2 cellular contexts compared by ENCODE assay signal in the genomic region with DNA sequence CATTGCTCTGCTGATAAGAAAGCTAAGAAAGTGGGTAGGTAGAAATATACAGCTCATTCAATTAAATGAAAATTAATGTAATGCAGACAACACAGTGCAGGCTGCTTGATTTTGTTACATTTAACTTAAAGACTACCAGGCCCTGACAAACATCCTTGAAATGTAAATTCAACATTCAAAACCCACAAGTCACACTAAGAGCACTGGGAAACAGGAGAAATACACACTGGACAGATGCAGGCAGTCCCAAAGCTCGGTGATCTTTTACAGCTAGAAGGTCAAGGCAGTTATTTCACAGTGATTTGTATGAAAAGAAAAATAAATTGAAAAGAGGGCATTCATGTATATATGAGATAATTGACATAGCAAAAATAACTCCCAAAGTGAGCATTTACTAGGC.
TF ChIP-seq lines count a peak whose summit lies in the region.

No MANE protein-coding gene starts in this region.

TF ChIP-seq in IMR-90, 13 proteins besides CTCF, POLR2A, EP300 and RAD21:
- TF ChIP-seq FOS (IDR thresholded peaks at IDR 0.05; ENCODE audit: low read depth, low read length) = no peak

TF ChIP-seq in SK-N-SH, 30 proteins besides CTCF, POLR2A, EP300 and RAD21:
- TF ChIP-seq, protein P1, sequence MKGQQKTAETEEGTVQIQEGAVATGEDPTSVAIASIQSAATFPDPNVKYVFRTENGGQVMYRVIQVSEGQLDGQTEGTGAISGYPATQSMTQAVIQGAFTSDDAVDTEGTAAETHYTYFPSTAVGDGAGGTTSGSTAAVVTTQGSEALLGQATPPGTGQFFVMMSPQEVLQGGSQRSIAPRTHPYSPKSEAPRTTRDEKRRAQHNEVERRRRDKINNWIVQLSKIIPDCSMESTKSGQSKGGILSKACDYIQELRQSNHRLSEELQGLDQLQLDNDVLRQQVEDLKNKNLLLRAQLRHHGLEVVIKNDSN (IDR thresholded peaks at IDR 0.05; ENCODE audit: borderline replicate concordance, low read depth) = no peak
- peak; percentile 28; the same call in 1 of the 2 replicates for TF ChIP-seq TCF12 (IDR thresholded peaks at IDR 0.05)
